Comparison of ENCODE assay signal across 8 cellular contexts in genomic region chr9:78030553-78031270, GRCh38. TPM values are rescaled to one million over a fixed set of nuclear protein-coding genes. Genes with fewer than 3 reads are reported as not detected.
DNase-seq lines count a peak whose midpoint lies in the region; TF ChIP-seq lines count a peak whose summit lies in the region.

No MANE protein-coding gene starts in this region.

- TF ChIP-seq CTCF in SK-N-SH (IDR thresholded peaks at IDR 0.05) (no peak), left ventricle myocardium inferior (IDR thresholded peaks at IDR 0.05; ENCODE audit: borderline replicate concordance) (no peak), vagina (IDR thresholded peaks at IDR 0.05) (no peak), OCI-LY7 (conservative IDR thresholded peaks at IDR 0.05; ENCODE audit: low read length) (no peak)

- H3K9me3 ChIP-seq in SK-N-SH, result no peaks in the 10 kb centered on the region
- no peaks in the 10 kb centered on the region for H3K9me3 ChIP-seq in left ventricle myocardium inferior (replicated peaks)
- no peaks in the 10 kb centered on the region for H3K9me3 ChIP-seq in vagina
- no peaks in the 10 kb centered on the region for H3K9me3 ChIP-seq in OCI-LY7 (ENCODE audit: low read length)

- H3K4me3 ChIP-seq in SK-N-SH (ENCODE audit: low read depth in 2 of 2, low read length in 1 of 2), result peak overlapping the region; percentile 84 to 85
- peak overlapping the region; percentile 74 for H3K4me3 ChIP-seq in left ventricle myocardium inferior
- H3K4me3 ChIP-seq in vagina, result peak overlapping the region; percentile 77 to 98
- no peak overlapping the region for H3K4me3 ChIP-seq in OCI-LY7 (ENCODE audit: low read depth, low read length, poor library complexity, severe bottlenecking)

- H3K27ac ChIP-seq in SK-N-SH (ENCODE audit: low read depth in 2 of 2, low read length in 1 of 2), result peak overlapping the region; percentile 63 to 90; a peak in 3 of 4 replicates
- H3K27ac ChIP-seq in left ventricle myocardium inferior (replicated peaks), result peak overlapping the region; percentile 96
- H3K27ac ChIP-seq in vagina, result peak overlapping the region; percentile 97
- no peak overlapping the region for H3K27ac ChIP-seq in OCI-LY7 (ENCODE audit: low read depth, low read length, poor library complexity, severe bottlenecking)

- H3K9me2 ChIP-seq in SK-N-SH, result no peaks in the 10 kb centered on the region
- no peaks in the 10 kb centered on the region for H3K9me2 ChIP-seq in OCI-LY7 (ENCODE audit: insufficient read depth, low read length)

- TF ChIP-seq RAD21 in SK-N-SH (IDR thresholded peaks at IDR 0.05; ENCODE audit: low read length), result peak; percentile 1; the same call in 1 of the 2 replicates

- peak overlapping the region; percentile 94 for H3K4me2 ChIP-seq in SK-N-SH
- no peak overlapping the region for H3K4me2 ChIP-seq in OCI-LY7 (ENCODE audit: low read length)

- TF ChIP-seq EP300 in SK-N-SH (IDR thresholded peaks at IDR 0.05; ENCODE audit: borderline replicate concordance in 1 of 2, low read depth in 1 of 2, low read length in 1 of 2), result no peak; a peak in 1 of 4 replicates

- TF ChIP-seq POLR2A in vagina (IDR thresholded peaks at IDR 0.05), result no peak

- no peak overlapping the region for H2AFZ ChIP-seq in SK-N-SH (ENCODE audit: low read depth)
- H2AFZ ChIP-seq in OCI-LY7 (ENCODE audit: low read length), result no peak overlapping the region

- H3K79me2 ChIP-seq in SK-N-SH (ENCODE audit: insufficient read depth) (peaks cover 61% of the 10 kb centered on the region), OCI-LY7 (ENCODE audit: insufficient read depth, low read depth, low read length) (no peaks in the 10 kb centered on the region)

- peaks cover 15% of the 10 kb centered on the region for H3F3A ChIP-seq in SK-N-SH (replicated peaks; ENCODE audit: insufficient read depth)

- BruUV-seq in OCI-LY7 (replicated peaks; lab: Mats Ljungman, UMichigan), result no TSS peak

- DNase-seq in NCI-H345 (lab: John Stamatoyannopoulos, UW) (peak; percentile 59), NCI-H345 treated with DMSO at 0.1 percent for 48 hours (lab: John Stamatoyannopoulos, UW; ENCODE audit: unreplicated experiment) (no peak), SK-N-SH (peak; percentile 80), left ventricle myocardium inferior (peak; percentile 50), posterior cingulate gyrus (peak in 9 of 10 donors; percentile 46 to 95 (median 60)), vagina (ENCODE audit: extremely low spot score in 2 of 2) (no peak), OCI-LY7 (ENCODE audit: low spot score) (no peak)
- DNase-seq in activated naive CD8-positive, alpha-beta T cell treated with anti-CD3 and anti-CD28 coated beads, Interleukin-2, amount 50 U/mL, for 16 hours (ENCODE audit: low read depth, low spot score), result peak; percentile 26

- peak overlapping the region; percentile 81 for H3K9ac ChIP-seq in SK-N-SH

- H3K27me3 ChIP-seq in SK-N-SH (ENCODE audit: insufficient read depth), result no peaks in the 10 kb centered on the region
- H3K27me3 ChIP-seq in left ventricle myocardium inferior (ENCODE audit: low read depth), result peaks cover 13% of the 10 kb centered on the region
- H3K27me3 ChIP-seq in vagina, result no peaks in the 10 kb centered on the region

- WGBS in SK-N-SH (ENCODE audit: low lambda C conversion rate), result 0% methylated on average over 20 of the region's 64 CpGs

- CTCF ChIA-PET in SK-N-SH (lab: Yijun Ruan, JAX) (interaction anchor here (0.6 to 1.3 kb wide), 3 partner anchors 26 to 133 kb away, joined by 3 to 5 read pairs (median 3); no protein-coding TSS in a partner anchor), OCI-LY7 (lab: Charles Lee; ENCODE audit: unreplicated experiment) (no interaction called here)

- POLR2A ChIA-PET in SK-N-SH (lab: Yijun Ruan, JAX), result interaction anchor here (0.7 to 1.2 kb wide), 3 partner anchors 9 to 107 kb away, joined by 3 to 4 read pairs (median 3); no protein-coding TSS in a partner anchor
- POLR2A ChIA-PET in OCI-LY7 (lab: Charles Lee), result no interaction called here

- H4K20me1 ChIP-seq in SK-N-SH (ENCODE audit: insufficient read depth), result peaks cover 44% of the 10 kb centered on the region
- H4K20me1 ChIP-seq in OCI-LY7 (ENCODE audit: insufficient read depth, low read length), result no peaks in the 10 kb centered on the region

- H3K4me1 ChIP-seq in SK-N-SH (ENCODE audit: control insufficient read depth in 1 of 2, insufficient read depth in 2 of 2, low read depth in 1 of 2, low read length in 1 of 2), result peaks cover 19 to 22% of the 10 kb centered on the region in 2 experiments
- peaks cover 73% of the 10 kb centered on the region for H3K4me1 ChIP-seq in left ventricle myocardium inferior
- H3K4me1 ChIP-seq in vagina, result peaks cover 48% of the 10 kb centered on the region
- no peaks in the 10 kb centered on the region for H3K4me1 ChIP-seq in OCI-LY7 (ENCODE audit: insufficient read depth, low read length, poor library complexity, severe bottlenecking)

- H3K36me3 ChIP-seq in SK-N-SH (replicated peaks in 1 of 2; ENCODE audit: control insufficient read depth in 1 of 2, insufficient read depth in 2 of 2, low read length in 1 of 2), result no peaks in the 10 kb centered on the region
- no peaks in the 10 kb centered on the region for H3K36me3 ChIP-seq in left ventricle myocardium inferior
- no peaks in the 10 kb centered on the region for H3K36me3 ChIP-seq in vagina
- H3K36me3 ChIP-seq in OCI-LY7 (ENCODE audit: insufficient read depth, low read length), result no peaks in the 10 kb centered on the region

- intact Hi-C loops in left ventricle myocardium inferior (cut with micrococcal nuclease), result loop anchor here (10.0 kb wide), 1 partner anchor 56 kb away; no protein-coding TSS in a partner anchor
- intact Hi-C loops in posterior cingulate gyrus (cut with DNase I), result loop anchor here (2.0 to 10.0 kb wide), 3 partner anchors 54 to 276 kb away; no protein-coding TSS in a partner anchor
- intact Hi-C loops in vagina (cut with DNase I), result loop anchor here (10.0 kb wide), 3 partner anchors 56 to 596 kb away; no protein-coding TSS in a partner anchor
- intact Hi-C loops in OCI-LY7 (cut with micrococcal nuclease; ENCODE audit: unreplicated experiment), result no loop called here

TF ChIP-seq in SK-N-SH, 30 proteins besides CTCF, POLR2A, EP300 and RAD21:
- TF ChIP-seq GATA2 (CRISPR knock-in tag; IDR thresholded peaks at IDR 0.05), result peak; percentile 92
- peak; percentile 64; the same call in 1 of the 2 replicates for TF ChIP-seq FOXJ3 (CRISPR knock-in tag; IDR thresholded peaks at IDR 0.05)
- no peak for TF ChIP-seq RFX5 (IDR thresholded peaks at IDR 0.05; ENCODE audit: low read length)

RNA-seq across cellular contexts. Expression of gene GNAQ, which starts 0.9 kb away (rescaled TPM):
- polyA plus RNA-seq in SK-N-SH (2012; rRNA removed), result 20.9 and 28.5 TPM in 2 replicates
- polyA plus RNA-seq in SK-N-SH (2012; cell fraction: cytosol; rRNA removed), result 35.6 and 46.1 TPM in 2 replicates
- 11.1 and 25.5 TPM in 2 replicates for polyA plus RNA-seq in SK-N-SH (2012; cell fraction: nucleus; rRNA removed)
- 15.2 TPM for total RNA-seq in left ventricle myocardium inferior
- total RNA-seq in vagina, result 31.9 TPM
- not detected in 2 replicates for total RNA-seq in OCI-LY7 (2014; rRNA removed; shearing (Covaris generic))
- total RNA-seq in OCI-LY7 (2022), result not detected in 2 replicates

Comparison
In these comparisons a context has a peak if more than half of its experiments do, and no peak if none do; other contexts are left out.
1. DNase-seq: peak in NCI-H345 (single experiment), SK-N-SH (single experiment), activated naive CD8-positive, alpha-beta T cell treated with anti-CD3 and anti-CD28 coated beads, Interleukin-2, amount 50 U/mL, for 16 hours (single experiment), left ventricle myocardium inferior (single experiment) and posterior cingulate gyrus (9 of 10); none in NCI-H345 treated with DMSO at 0.1 percent for 48 hours (single experiment), vagina (0 of 2) and OCI-LY7 (single experiment).
2. RNA of gene GNAQ, which starts 0.9 kb away (total RNA-seq): 31.9 TPM in vagina (single experiment) and 15.2 TPM in left ventricle myocardium inferior (single experiment); not detected in OCI-LY7; every median in the first group is over 10 times any median in the second.